In the genomic region with DNA sequence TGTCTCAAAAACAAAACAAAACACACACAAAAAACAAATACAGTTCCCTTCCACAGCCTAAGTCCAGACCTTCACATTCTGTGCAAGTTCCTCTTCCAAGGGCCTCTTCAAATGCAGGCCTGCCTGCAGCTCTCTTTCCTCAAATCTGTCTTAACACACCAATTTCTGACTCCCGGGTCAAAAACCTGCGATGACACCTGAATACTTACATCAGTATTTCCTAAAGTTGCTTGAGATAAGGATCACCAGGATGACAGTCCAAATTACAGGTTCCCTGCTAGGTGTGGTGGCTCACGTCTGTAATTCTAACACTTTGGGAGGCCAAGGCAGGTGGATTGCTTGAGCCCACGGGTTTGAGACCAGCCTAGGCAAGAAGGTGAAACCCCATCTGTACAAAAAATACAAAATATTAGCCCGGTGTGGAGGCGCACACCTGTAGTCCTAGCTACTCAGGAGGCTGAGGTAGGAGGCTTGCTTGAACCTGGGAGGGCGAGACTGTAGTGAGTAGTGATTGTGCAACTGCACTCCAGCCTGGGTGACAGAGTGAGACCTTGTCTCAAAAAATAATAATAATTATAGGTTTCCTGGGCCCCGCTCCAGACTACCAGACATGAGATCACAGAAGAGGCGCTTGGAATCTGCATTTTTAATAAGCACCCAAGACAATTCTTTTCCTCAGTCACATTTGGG, we compare ENCODE assay signal across 18 cellular contexts. TPM values are rescaled to one million over a fixed set of nuclear protein-coding genes. Genes with fewer than 3 reads are reported as not detected.
DNase-seq lines count a peak whose midpoint lies in the region; ATAC-seq and TF ChIP-seq lines count a peak whose summit lies in the region.
"Had no signal": no experiment of that assay in that cellular context is flagged by ENCODE, and none has a peak within 500 bp of the region (broad histone marks: within the 10 kb centered on the region; RNA-seq: fewer than 3 reads in every experiment).

No MANE protein-coding gene starts in this region.

- H2AK5ac ChIP-seq in trophoblast cell (ENCODE audit: low read length): no peak overlapping the region

- H3K27ac ChIP-seq in heart right ventricle (peak overlapping the region; percentile 51 to 88 (median 74)), trophoblast cell (ENCODE audit: low read depth, low read length) (no peak overlapping the region), uterus (peak overlapping the region; percentile 74 to 86)
- H3K27ac ChIP-seq: pancreas had no signal

- H3K4me1 ChIP-seq in heart right ventricle: peaks cover 8 to 39% (median 20%) of the 10 kb centered on the region in 9 donors
- H3K4me1 ChIP-seq in trophoblast cell (ENCODE audit: control insufficient read depth in 1 of 2, insufficient read depth in 2 of 2, low read length in 2 of 2): peaks cover 16 to 26% of the 10 kb centered on the region in 2 experiments
- peaks cover 15 to 17% of the 10 kb centered on the region in 2 donors for H3K4me1 ChIP-seq in uterus

- no peak for TF ChIP-seq CTCF in heart right ventricle (IDR thresholded peaks at IDR 0.05)
- no peak for TF ChIP-seq CTCF in chondrocyte (IDR thresholded peaks at IDR 0.05)
- TF ChIP-seq CTCF in uterus (IDR thresholded peaks at IDR 0.05): no peak
- TF ChIP-seq CTCF in HFFc6 (IDR thresholded peaks at IDR 0.05): no peak

- no peak overlapping the region for H3K23ac ChIP-seq in trophoblast cell (ENCODE audit: low read length)

- H3K36me3 ChIP-seq in heart right ventricle (no peaks in the 10 kb centered on the region), trophoblast cell (ENCODE audit: control insufficient read depth in 1 of 2, insufficient read depth in 2 of 2, low read length in 2 of 2) (no peaks in the 10 kb centered on the region), uterus (no peaks in the 10 kb centered on the region)
- H3K36me3 ChIP-seq: pancreas had no signal

- peaks cover 24% of the 10 kb centered on the region for H3K4me1 Mint-ChIP-seq in chondrocyte (ENCODE audit: low read depth)
- H3K4me1 Mint-ChIP-seq in activated naive CD8-positive, alpha-beta T cell treated with anti-CD3 and anti-CD28 coated beads, Interleukin-2, amount 50 U/mL, for 24 hours: peaks cover 12% of the 10 kb centered on the region
- peaks cover 23% of the 10 kb centered on the region for H3K4me1 Mint-ChIP-seq in HFFc6 (ENCODE audit: low read depth)
- H3K4me1 Mint-ChIP-seq: CD4-positive, alpha-beta memory T cell; stimulated activated memory B cell treated with anti-CD40 and anti-IgM and Interleukin-4, amounts not matched to agents 10 μg/mL and 1 μg/mL and 100 μg/mL, for 72 hours had no signal

- 91% methylated on average over 9 of the region's 9 CpGs for WGBS in heart right ventricle, 2 donors
- WGBS in trophoblast cell (ENCODE audit: extremely low coverage, insufficient coverage, insufficient read length): no CpG with 5 or more reads among the region's 9 CpGs

- H2BK12ac ChIP-seq in trophoblast cell (ENCODE audit: low read length): peak overlapping the region; percentile 5

- H3K27me3 ChIP-seq in heart right ventricle: no peaks in the 10 kb centered on the region
- no peaks in the 10 kb centered on the region for H3K27me3 ChIP-seq in trophoblast cell (ENCODE audit: insufficient read depth, low read length)
- no peaks in the 10 kb centered on the region for H3K27me3 ChIP-seq in uterus
- H3K27me3 ChIP-seq: pancreas had no signal

- no peak overlapping the region for H4K12ac ChIP-seq in trophoblast cell (ENCODE audit: low read depth, low read length)

- H3K9ac ChIP-seq in trophoblast cell (ENCODE audit: low read length): no peak overlapping the region

- H3K4ac ChIP-seq in trophoblast cell (ENCODE audit: low read depth, low read length): no peak overlapping the region

- no peak overlapping the region for H3K14ac ChIP-seq in trophoblast cell (ENCODE audit: low read length)

- H3K27me3 Mint-ChIP-seq in chondrocyte (ENCODE audit: low read depth): peaks cover 3% of the 10 kb centered on the region
- H3K27me3 Mint-ChIP-seq in activated naive CD8-positive, alpha-beta T cell treated with anti-CD3 and anti-CD28 coated beads, Interleukin-2, amount 50 U/mL, for 24 hours: no peaks in the 10 kb centered on the region
- no peaks in the 10 kb centered on the region for H3K27me3 Mint-ChIP-seq in HFFc6 (ENCODE audit: insufficient read depth)
- H3K27me3 Mint-ChIP-seq: stimulated activated memory B cell treated with anti-CD40 and anti-IgM and Interleukin-4, amounts not matched to agents 10 μg/mL and 1 μg/mL and 100 μg/mL, for 72 hours had no signal

- no peak for TF ChIP-seq POLR2A in uterus (IDR thresholded peaks at IDR 0.05)

- no peak overlapping the region for H3K4me3 Mint-ChIP-seq in chondrocyte (ENCODE audit: unreplicated experiment)
- no peak overlapping the region for H3K4me3 Mint-ChIP-seq in activated naive CD8-positive, alpha-beta T cell treated with anti-CD3 and anti-CD28 coated beads, Interleukin-2, amount 50 U/mL, for 24 hours
- no peak overlapping the region for H3K4me3 Mint-ChIP-seq in HFFc6
- H3K4me3 Mint-ChIP-seq: CD4-positive, alpha-beta memory T cell; endodermal cell; stimulated activated memory B cell treated with anti-CD40 and anti-IgM and Interleukin-4, amounts not matched to agents 10 μg/mL and 1 μg/mL and 100 μg/mL, for 72 hours; T-helper 2 cell treated with Interferon-gamma antibody and Interleukin-4, amounts not matched to agents 5 μg/mL and 100 μg/mL, for 36 hours had no signal

- no peak overlapping the region for H3K18ac ChIP-seq in trophoblast cell (ENCODE audit: low read length)

- H3K79me1 ChIP-seq in trophoblast cell (ENCODE audit: low read length): peaks cover 23% of the 10 kb centered on the region

- intact Hi-C loops in heart right ventricle (cut with DNase I): loop anchor here in 1 of 10 donors (5.0 kb wide), 1 partner anchor 60 kb away; no protein-coding TSS in a partner anchor
- intact Hi-C loops in left ventricle myocardium superior (cut with micrococcal nuclease): no loop called here
- intact Hi-C loops in uterus (cut with DNase I; ENCODE audit: low total_unique reads): no loop called here

- H3K9me3 Mint-ChIP-seq in chondrocyte (ENCODE audit: low read depth): no peaks in the 10 kb centered on the region
- no peaks in the 10 kb centered on the region for H3K9me3 Mint-ChIP-seq in activated naive CD8-positive, alpha-beta T cell treated with anti-CD3 and anti-CD28 coated beads, Interleukin-2, amount 50 U/mL, for 24 hours
- no peaks in the 10 kb centered on the region for H3K9me3 Mint-ChIP-seq in HFFc6
- H3K9me3 Mint-ChIP-seq: CD4-positive, alpha-beta memory T cell; endodermal cell; stimulated activated memory B cell treated with anti-CD40 and anti-IgM and Interleukin-4, amounts not matched to agents 10 μg/mL and 1 μg/mL and 100 μg/mL, for 72 hours; T-helper 2 cell treated with Interferon-gamma antibody and Interleukin-4, amounts not matched to agents 5 μg/mL and 100 μg/mL, for 36 hours had no signal

- no peak overlapping the region for H3K4me2 ChIP-seq in trophoblast cell (ENCODE audit: low read length)

- no peak for DNase-seq in heart right ventricle
- no peak for DNase-seq in left ventricle myocardium superior
- DNase-seq in chondrocyte (ENCODE audit: low spot score): no peak
- DNase-seq in trophoblast cell: peak in 1 of 2 donors; percentile 53
- no peak for DNase-seq in uterus
- no peak for DNase-seq in activated naive CD8-positive, alpha-beta T cell treated with anti-CD3 and anti-CD28 coated beads, Interleukin-2, amount 50 U/mL, for 24 hours
- DNase-seq in HFFc6: no peak
- DNase-seq: CD4-positive, alpha-beta memory T cell; DND-41; NCI-H2029 treated with DMSO at 0.1 percent for 48 hours; NCI-H510A treated with DMSO at 0.1 percent for 48 hours; stimulated activated CD4-positive, alpha-beta T cell treated with anti-CD3 and anti-CD28 coated beads, Interleukin-12 subunit alpha, Interleukin-12 subunit beta, amount 100 ng/mL, for 4 hours had no signal

- H3K4me3 ChIP-seq in heart right ventricle (no peak overlapping the region), trophoblast cell (ENCODE audit: low read depth, low read length) (no peak overlapping the region), uterus (no peak overlapping the region)
- H3K4me3 ChIP-seq: pancreas had no signal

- no peaks in the 10 kb centered on the region for H3K36me3 Mint-ChIP-seq in chondrocyte (ENCODE audit: low read depth)
- no peaks in the 10 kb centered on the region for H3K36me3 Mint-ChIP-seq in activated naive CD8-positive, alpha-beta T cell treated with anti-CD3 and anti-CD28 coated beads, Interleukin-2, amount 50 U/mL, for 24 hours (ENCODE audit: low read depth)
- H3K36me3 Mint-ChIP-seq in HFFc6 (ENCODE audit: low read depth): no peaks in the 10 kb centered on the region
- H3K36me3 Mint-ChIP-seq: CD4-positive, alpha-beta memory T cell; stimulated activated memory B cell treated with anti-CD40 and anti-IgM and Interleukin-4, amounts not matched to agents 10 μg/mL and 1 μg/mL and 100 μg/mL, for 72 hours had no signal

- H4K8ac ChIP-seq in trophoblast cell (ENCODE audit: low read depth, low read length): no peak overlapping the region

- no peak overlapping the region for H2AFZ ChIP-seq in trophoblast cell (ENCODE audit: insufficient read depth, low read length, poor library complexity)

- no peak for ATAC-seq in heart right ventricle
- ATAC-seq in left ventricle myocardium superior: no peak
- ATAC-seq in activated naive CD8-positive, alpha-beta T cell treated with anti-CD3 and anti-CD28 coated beads, Interleukin-2, amount 50 U/mL, for 24 hours: no peak
- no peak for ATAC-seq in GM18517 (IDR thresholded peaks at IDR 0.05; ENCODE audit: unreplicated experiment)
- ATAC-seq: activated CD4-positive, CD25-positive, alpha-beta regulatory T cell treated with anti-CD3 and anti-CD28 coated beads, Interleukin-2, amount 50 U/mL, for 24 hours; pancreas; stimulated activated memory B cell treated with anti-CD40 and anti-IgM and Interleukin-4, amounts not matched to agents 10 μg/mL and 1 μg/mL and 100 μg/mL, for 72 hours had no signal

- H2BK5ac ChIP-seq in trophoblast cell (ENCODE audit: low read depth, low read length, poor library complexity): no peak overlapping the region

- H3K27ac Mint-ChIP-seq in chondrocyte (ENCODE audit: unreplicated experiment) (peak overlapping the region; percentile 82), HFFc6 (no peak overlapping the region)
- H3K27ac Mint-ChIP-seq in activated naive CD8-positive, alpha-beta T cell treated with anti-CD3 and anti-CD28 coated beads, Interleukin-2, amount 50 U/mL, for 24 hours: no peak overlapping the region
- H3K27ac Mint-ChIP-seq: CD4-positive, alpha-beta memory T cell; endodermal cell; stimulated activated memory B cell treated with anti-CD40 and anti-IgM and Interleukin-4, amounts not matched to agents 10 μg/mL and 1 μg/mL and 100 μg/mL, for 72 hours; T-helper 2 cell treated with Interferon-gamma antibody and Interleukin-4, amounts not matched to agents 5 μg/mL and 100 μg/mL, for 36 hours had no signal

- no peak overlapping the region for H4K91ac ChIP-seq in trophoblast cell (ENCODE audit: low read depth, low read length)

- no peak overlapping the region for H2BK120ac ChIP-seq in trophoblast cell (ENCODE audit: insufficient read depth, low read length, poor library complexity)

- H3K9me3 ChIP-seq in heart right ventricle (no peaks in the 10 kb centered on the region), trophoblast cell (ENCODE audit: insufficient read depth, low read depth, low read length) (peaks cover 1% of the 10 kb centered on the region), uterus (no peaks in the 10 kb centered on the region)
- H3K9me3 ChIP-seq: pancreas had no signal

- peaks cover 3% of the 10 kb centered on the region for H3K79me2 ChIP-seq in trophoblast cell (ENCODE audit: control insufficient read depth, insufficient read depth, low read length, poor library complexity)

RNA-seq across cellular contexts. Expression of gene PARD6B, which starts 8.8 kb away (rescaled TPM):
- total RNA-seq in heart right ventricle (1 to 10 TPM; 1.7 to 7.1 (median 3.7) TPM), left ventricle myocardium superior (7.1 TPM), chondrocyte (0.34 to 2.2 TPM (median 1.1 TPM) in 3 replicates), uterus (10 to 100 TPM in 2 of 4 donors, 1 to 10 TPM in 2; 2.0 to 13.2 (median 7.8) TPM)
- polyA plus RNA-seq in heart right ventricle: 1 to 10 TPM; 1.3 to 3.1 TPM
- 9.4 and 9.5 TPM in 2 replicates for polyA plus RNA-seq in trophoblast cell (2013)
- under 1 TPM; 0.24 to 0.68 (median 0.51) TPM for total RNA-seq in HFFc6 (2021; fragmentation: NEBNext Ultra II Directional; extraction: Animal tissue kit (Norgen Biotek cat#: 25700))

RNA-seq across cellular contexts. Expression of gene RIPOR3, which starts 31.3 kb away (rescaled TPM):
- total RNA-seq in heart right ventricle (10 to 100 TPM in 1 of 10 donors, 1 to 10 TPM in 9; 1.6 to 21.8 (median 2.7) TPM), left ventricle myocardium superior (8.0 TPM), chondrocyte (0.12 TPM in 1 of 3 replicates, not detected in the others), uterus (10 to 100 TPM in 3 of 4 donors, 1 to 10 TPM in 1; 9.1 to 85.4 (median 17.8) TPM)
- polyA plus RNA-seq in heart right ventricle: 10 to 100 TPM in 1 of 2 donors, 1 to 10 TPM in 1; 6.3 to 50.2 TPM
- polyA plus RNA-seq in trophoblast cell (2013): 0.12 and 0.15 TPM in 2 replicates
- under 1 TPM; 0.07 to 0.25 (median 0.11) TPM for total RNA-seq in HFFc6 (2021; fragmentation: NEBNext Ultra II Directional; extraction: Animal tissue kit (Norgen Biotek cat#: 25700))
- total RNA-seq: CD4-positive, alpha-beta memory T cell had no signal
